ENCODE assay signal across 1 cellular context in the genomic region with DNA sequence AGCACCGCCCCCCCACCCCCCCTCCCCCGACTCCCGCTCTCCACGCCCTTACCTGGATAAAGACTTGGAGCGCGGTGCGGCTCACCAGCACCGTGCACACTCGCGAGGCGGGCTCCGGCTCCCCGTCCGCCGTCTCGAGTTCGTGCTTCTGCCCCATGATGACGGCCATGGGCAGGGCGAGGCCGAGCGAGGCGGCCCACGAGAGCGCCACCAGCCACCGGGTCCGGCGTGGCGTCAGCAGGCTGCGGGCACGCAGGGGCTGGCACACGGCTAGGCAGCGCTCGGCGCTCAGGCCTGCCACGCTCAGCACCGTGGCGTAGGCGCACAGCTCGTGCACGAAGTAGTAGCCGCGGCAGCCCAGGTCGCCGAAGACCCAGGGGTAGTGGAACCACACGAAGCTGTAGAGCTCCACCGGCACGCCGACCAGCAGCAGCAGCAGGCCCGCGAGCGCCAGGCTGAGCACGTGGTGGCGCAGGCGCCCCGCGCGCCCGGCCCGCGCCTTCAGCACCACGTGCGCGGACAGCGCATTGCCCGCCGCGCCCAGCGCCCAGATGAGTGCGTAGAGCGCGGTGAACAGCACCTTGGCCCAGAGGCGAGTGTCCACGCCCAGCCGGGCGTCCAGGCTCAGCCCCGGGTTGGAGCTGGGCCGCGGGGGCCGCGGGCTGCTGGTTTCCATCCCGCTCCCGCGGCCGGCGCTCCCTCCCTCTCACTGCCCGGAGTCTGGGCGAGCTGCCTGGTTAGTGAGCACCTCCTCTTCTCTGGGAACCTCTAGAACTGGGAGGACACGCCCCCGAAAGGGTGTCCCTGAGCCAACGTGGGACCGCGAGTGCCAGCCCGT.
TF ChIP-seq lines count a peak whose summit lies in the region.

A gene with protein sequence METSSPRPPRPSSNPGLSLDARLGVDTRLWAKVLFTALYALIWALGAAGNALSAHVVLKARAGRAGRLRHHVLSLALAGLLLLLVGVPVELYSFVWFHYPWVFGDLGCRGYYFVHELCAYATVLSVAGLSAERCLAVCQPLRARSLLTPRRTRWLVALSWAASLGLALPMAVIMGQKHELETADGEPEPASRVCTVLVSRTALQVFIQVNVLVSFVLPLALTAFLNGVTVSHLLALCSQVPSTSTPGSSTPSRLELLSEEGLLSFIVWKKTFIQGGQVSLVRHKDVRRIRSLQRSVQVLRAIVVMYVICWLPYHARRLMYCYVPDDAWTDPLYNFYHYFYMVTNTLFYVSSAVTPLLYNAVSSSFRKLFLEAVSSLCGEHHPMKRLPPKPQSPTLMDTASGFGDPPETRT (minus strand): TSS at position 742 of the 838 bp plus-strand sequence. CDS start 66 bp downstream, at position 676.

TF ChIP-seq in HepG2, 621 proteins besides CTCF, POLR2A, EP300 and RAD21 (continued from another document and continues in another):
- TF ChIP-seq, protein P1, sequence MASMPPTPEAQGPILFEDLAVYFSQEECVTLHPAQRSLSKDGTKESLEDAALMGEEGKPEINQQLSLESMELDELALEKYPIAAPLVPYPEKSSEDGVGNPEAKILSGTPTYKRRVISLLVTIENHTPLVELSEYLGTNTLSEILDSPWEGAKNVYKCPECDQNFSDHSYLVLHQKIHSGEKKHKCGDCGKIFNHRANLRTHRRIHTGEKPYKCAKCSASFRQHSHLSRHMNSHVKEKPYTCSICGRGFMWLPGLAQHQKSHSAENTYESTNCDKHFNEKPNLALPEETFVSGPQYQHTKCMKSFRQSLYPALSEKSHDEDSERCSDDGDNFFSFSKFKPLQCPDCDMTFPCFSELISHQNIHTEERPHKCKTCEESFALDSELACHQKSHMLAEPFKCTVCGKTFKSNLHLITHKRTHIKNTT (CRISPR knock-in tag; IDR thresholded peaks at IDR 0.05), result no peak
- TF ChIP-seq ZNF124 (CRISPR knock-in tag; IDR thresholded peaks at IDR 0.05) (peak; percentile 99), ZSCAN30 (CRISPR knock-in tag; IDR thresholded peaks at IDR 0.05) (peak; percentile 96), NRL (CRISPR knock-in tag; IDR thresholded peaks at IDR 0.05; ENCODE audit: borderline replicate concordance) (peak; percentile 100), ZNF143 (CRISPR knock-in tag; IDR thresholded peaks at IDR 0.05) (peak; percentile 73), ZNF629 (CRISPR knock-in tag; conservative IDR thresholded peaks at IDR 0.05) (peak; percentile 72), XRCC5 (optimal IDR thresholded peaks at IDR 0.05; ENCODE audit: low read length) (peak; percentile 95), ZFP36 (IDR thresholded peaks at IDR 0.05; ENCODE audit: borderline replicate concordance, low read depth, low read length, partially characterized antibody) (no peak), FOXP1 (IDR thresholded peaks at IDR 0.05) (no peak), FOXP1 (CRISPR knock-in tag; IDR thresholded peaks at IDR 0.05) (0 out of 2 replicates have a peak, but pooled peaks have one; percentile 20), ELF4 (CRISPR knock-in tag; IDR thresholded peaks at IDR 0.05; ENCODE audit: borderline replicate concordance) (no peak), ZNF674 (CRISPR knock-in tag; IDR thresholded peaks at IDR 0.05; ENCODE audit: low read depth) (peak; percentile 99; the same call in 1 of the 2 replicates), POGZ (CRISPR knock-in tag; IDR thresholded peaks at IDR 0.05) (peak; percentile 69; the same call in 1 of the 2 replicates), ZNF772 (CRISPR knock-in tag; IDR thresholded peaks at IDR 0.05) (peak; percentile 99; the same call in 1 of the 2 replicates), SATB2 (CRISPR knock-in tag; IDR thresholded peaks at IDR 0.05) (peak; percentile 99)
- TF ChIP-seq, protein P2, sequence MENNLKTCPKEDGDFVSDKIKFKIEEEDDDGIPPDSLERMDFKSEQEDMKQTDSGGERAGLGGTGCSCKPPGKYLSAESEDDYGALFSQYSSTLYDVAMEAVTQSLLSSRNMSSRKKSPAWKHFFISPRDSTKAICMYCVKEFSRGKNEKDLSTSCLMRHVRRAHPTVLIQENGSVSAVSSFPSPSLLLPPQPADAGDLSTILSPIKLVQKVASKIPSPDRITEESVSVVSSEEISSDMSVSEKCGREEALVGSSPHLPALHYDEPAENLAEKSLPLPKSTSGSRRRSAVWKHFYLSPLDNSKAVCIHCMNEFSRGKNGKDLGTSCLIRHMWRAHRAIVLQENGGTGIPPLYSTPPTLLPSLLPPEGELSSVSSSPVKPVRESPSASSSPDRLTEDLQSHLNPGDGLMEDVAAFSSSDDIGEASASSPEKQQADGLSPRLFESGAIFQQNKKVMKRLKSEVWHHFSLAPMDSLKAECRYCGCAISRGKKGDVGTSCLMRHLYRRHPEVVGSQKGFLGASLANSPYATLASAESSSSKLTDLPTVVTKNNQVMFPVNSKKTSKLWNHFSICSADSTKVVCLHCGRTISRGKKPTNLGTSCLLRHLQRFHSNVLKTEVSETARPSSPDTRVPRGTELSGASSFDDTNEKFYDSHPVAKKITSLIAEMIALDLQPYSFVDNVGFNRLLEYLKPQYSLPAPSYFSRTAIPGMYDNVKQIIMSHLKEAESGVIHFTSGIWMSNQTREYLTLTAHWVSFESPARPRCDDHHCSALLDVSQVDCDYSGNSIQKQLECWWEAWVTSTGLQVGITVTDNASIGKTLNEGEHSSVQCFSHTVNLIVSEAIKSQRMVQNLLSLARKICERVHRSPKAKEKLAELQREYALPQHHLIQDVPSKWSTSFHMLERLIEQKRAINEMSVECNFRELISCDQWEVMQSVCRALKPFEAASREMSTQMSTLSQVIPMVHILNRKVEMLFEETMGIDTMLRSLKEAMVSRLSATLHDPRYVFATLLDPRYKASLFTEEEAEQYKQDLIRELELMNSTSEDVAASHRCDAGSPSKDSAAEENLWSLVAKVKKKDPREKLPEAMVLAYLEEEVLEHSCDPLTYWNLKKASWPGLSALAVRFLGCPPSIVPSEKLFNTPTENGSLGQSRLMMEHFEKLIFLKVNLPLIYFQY (CRISPR knock-in tag; IDR thresholded peaks at IDR 0.05; ENCODE audit: borderline replicate concordance), result peak; percentile 98
- TF ChIP-seq, protein P3, sequence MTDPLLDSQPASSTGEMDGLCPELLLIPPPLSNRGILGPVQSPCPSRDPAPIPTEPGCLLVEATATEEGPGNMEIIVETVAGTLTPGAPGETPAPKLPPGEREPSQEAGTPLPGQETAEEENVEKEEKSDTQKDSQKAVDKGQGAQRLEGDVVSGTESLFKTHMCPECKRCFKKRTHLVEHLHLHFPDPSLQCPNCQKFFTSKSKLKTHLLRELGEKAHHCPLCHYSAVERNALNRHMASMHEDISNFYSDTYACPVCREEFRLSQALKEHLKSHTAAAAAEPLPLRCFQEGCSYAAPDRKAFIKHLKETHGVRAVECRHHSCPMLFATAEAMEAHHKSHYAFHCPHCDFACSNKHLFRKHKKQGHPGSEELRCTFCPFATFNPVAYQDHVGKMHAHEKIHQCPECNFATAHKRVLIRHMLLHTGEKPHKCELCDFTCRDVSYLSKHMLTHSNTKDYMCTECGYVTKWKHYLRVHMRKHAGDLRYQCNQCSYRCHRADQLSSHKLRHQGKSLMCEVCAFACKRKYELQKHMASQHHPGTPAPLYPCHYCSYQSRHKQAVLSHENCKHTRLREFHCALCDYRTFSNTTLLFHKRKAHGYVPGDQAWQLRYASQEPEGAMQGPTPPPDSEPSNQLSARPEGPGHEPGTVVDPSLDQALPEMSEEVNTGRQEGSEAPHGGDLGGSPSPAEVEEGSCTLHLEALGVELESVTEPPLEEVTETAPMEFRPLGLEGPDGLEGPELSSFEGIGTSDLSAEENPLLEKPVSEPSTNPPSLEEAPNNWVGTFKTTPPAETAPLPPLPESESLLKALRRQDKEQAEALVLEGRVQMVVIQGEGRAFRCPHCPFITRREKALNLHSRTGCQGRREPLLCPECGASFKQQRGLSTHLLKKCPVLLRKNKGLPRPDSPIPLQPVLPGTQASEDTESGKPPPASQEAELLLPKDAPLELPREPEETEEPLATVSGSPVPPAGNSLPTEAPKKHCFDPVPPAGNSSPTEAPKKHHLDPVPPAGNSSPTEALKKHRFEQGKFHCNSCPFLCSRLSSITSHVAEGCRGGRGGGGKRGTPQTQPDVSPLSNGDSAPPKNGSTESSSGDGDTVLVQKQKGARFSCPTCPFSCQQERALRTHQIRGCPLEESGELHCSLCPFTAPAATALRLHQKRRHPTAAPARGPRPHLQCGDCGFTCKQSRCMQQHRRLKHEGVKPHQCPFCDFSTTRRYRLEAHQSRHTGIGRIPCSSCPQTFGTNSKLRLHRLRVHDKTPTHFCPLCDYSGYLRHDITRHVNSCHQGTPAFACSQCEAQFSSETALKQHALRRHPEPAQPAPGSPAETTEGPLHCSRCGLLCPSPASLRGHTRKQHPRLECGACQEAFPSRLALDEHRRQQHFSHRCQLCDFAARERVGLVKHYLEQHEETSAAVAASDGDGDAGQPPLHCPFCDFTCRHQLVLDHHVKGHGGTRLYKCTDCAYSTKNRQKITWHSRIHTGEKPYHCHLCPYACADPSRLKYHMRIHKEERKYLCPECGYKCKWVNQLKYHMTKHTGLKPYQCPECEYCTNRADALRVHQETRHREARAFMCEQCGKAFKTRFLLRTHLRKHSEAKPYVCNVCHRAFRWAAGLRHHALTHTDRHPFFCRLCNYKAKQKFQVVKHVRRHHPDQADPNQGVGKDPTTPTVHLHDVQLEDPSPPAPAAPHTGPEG (CRISPR knock-in tag; IDR thresholded peaks at IDR 0.05), result peak; percentile 98
- TF ChIP-seq, protein P4, sequence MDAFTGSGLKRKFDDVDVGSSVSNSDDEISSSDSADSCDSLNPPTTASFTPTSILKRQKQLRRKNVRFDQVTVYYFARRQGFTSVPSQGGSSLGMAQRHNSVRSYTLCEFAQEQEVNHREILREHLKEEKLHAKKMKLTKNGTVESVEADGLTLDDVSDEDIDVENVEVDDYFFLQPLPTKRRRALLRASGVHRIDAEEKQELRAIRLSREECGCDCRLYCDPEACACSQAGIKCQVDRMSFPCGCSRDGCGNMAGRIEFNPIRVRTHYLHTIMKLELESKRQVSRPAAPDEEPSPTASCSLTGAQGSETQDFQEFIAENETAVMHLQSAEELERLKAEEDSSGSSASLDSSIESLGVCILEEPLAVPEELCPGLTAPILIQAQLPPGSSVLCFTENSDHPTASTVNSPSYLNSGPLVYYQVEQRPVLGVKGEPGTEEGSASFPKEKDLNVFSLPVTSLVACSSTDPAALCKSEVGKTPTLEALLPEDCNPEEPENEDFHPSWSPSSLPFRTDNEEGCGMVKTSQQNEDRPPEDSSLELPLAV (CRISPR knock-in tag; conservative IDR thresholded peaks at IDR 0.05; ENCODE audit: low read depth), result peak; percentile 93
- TF ChIP-seq, protein P5, sequence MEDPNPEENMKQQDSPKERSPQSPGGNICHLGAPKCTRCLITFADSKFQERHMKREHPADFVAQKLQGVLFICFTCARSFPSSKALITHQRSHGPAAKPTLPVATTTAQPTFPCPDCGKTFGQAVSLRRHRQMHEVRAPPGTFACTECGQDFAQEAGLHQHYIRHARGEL (CRISPR knock-in tag; IDR thresholded peaks at IDR 0.05), result 0 out of 2 replicates have a peak, but pooled peaks have one; percentile 49
- TF ChIP-seq, protein P6, sequence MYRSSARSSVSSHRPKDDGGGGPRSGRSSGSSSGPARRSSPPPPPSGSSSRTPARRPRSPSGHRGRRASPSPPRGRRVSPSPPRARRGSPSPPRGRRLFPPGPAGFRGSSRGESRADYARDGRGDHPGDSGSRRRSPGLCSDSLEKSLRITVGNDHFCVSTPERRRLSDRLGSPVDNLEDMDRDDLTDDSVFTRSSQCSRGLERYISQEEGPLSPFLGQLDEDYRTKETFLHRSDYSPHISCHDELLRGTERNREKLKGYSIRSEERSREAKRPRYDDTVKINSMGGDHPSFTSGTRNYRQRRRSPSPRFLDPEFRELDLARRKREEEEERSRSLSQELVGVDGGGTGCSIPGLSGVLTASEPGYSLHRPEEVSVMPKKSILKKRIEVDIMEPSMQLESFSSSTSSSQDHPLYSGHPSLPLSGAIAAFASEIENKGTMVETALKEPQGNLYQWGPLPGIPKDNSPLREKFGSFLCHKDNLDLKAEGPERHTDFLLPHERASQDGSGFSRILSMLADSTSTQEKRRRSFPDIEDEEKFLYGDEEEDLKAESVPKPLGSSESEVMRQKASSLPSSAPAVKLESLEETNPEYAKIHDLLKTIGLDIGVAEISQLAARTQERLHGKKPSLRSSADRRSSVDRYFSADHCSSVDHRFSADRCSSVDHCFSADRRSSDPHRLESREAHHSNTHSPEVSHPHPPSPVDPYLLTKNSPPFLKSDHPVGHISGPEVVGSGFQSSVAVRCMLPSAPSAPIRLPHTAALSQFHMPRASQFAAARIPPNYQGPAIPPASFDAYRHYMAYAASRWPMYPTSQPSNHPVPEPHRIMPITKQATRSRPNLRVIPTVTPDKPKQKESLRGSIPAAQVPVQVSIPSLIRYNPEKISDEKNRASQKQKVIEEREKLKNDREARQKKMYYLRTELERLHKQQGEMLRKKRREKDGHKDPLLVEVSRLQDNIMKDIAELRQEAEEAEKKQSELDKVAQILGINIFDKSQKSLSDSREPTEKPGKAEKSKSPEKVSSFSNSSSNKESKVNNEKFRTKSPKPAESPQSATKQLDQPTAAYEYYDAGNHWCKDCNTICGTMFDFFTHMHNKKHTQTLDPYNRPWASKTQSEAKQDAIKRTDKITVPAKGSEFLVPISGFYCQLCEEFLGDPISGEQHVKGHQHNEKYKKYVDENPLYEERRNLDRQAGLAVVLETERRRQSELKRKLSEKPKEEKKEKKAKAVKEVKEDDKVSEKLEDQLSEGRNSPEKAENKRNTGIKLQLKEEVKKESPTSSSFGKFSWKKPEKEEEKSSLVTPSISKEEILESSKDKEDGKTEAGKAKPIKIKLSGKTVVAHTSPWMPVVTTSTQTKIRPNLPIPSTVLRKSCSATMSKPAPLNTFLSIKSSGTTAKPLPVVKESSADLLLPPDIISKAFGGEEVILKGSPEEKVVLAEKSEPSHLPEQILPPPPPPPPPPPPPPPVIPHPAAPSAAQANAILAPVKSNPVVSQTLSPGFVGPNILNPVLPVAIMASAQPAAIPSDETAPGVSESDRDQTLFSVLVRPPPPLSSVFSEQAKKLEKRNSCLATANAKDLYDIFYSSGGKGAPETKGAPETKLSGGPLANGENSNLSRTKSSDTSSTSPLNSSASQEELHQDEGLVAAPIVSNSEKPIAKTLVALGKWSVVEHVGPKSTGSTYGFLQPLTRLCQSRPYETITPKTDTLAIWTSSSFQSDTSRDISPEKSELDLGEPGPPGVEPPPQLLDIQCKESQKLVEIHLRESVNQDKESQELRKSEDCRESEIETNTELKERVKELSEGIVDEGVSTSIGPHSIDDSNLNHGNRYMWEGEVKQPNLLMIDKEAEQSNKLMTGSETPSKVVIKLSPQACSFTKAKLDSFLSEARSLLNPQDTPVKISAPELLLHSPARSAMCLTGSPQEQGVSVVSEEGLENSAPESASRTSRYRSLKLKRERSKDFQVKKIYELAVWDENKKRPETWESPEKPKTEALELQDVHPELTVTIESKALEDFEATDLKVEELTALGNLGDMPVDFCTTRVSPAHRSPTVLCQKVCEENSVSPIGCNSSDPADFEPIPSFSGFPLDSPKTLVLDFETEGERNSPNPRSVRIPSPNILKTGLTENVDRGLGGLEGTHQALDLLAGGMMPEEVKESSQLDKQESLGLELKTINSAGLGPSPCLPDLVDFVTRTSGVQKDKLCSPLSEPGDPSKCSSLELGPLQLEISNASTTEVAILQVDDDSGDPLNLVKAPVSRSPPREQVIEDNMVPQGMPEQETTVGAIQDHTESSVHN (CRISPR knock-in tag; IDR thresholded peaks at IDR 0.05), result peak; percentile 97; the same call in 1 of the 2 replicates
